ENCODE assay signal across 8 cellular contexts in the genomic region with DNA sequence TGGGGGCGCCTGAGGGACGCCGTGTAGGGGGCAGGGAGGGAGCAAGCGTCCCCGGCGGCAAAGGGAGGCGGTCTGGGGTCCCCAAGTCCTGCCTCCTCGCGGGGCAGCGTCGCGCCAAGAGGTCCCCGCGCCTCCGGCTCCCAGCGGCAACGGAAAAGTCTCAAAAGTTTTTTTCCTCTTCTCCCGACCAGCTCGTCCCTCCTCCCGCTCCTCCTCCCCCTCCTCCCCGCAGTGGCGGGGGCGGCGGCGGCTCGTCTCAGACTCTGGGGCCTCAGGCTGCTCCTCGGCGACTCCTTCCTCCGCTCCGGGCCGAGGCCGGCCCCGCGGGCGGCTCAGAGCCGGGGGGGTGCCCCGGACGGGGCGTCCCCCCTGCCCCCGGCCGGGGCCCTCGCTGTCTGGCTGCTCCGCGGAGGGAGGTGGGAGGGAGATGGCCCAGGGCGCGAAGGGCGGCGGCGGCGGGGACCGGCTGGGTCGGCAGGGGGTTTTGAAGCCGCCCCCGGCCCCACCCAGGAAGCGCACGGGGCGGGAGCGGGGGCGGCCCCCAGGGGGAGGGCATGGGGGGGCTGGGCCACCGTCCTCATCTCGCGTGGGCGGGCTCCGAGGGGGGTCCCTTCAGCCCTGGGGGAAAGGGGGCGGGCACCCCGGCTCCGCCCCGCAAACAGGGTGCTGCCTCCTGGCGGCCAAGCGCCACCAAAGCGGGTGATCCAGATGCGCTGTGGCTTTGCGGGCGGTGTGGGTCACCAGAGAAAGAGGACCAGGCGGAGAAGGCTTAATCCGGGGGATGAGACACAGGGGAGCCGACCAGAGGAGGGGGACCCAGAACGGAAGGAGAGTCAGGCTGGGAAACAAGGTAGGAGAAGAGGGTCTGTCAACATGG. TPM values are rescaled to one million over a fixed set of nuclear protein-coding genes. Genes with fewer than 3 reads are reported as not detected.
A peak's percentile ranks its signal among the peaks of the same experiment; 100 is the strongest.
DNase-seq lines count a peak whose midpoint lies in the region; ATAC-seq, FAIRE-seq and TF ChIP-seq lines count a peak whose summit lies in the region.

Gene TGFB1, minus strand, starts transcription at position 457 of the 877 bp plus-strand sequence. CDS start 878 bp downstream, outside the sequence.

- ATAC-seq in HG02798 (IDR thresholded peaks at IDR 0.05; ENCODE audit: poor library complexity, unreplicated experiment) (peak; percentile 53), HG03460 (IDR thresholded peaks at IDR 0.05; ENCODE audit: unreplicated experiment) (no peak)

- peak; percentile 97 for DNase-seq in GM12891 (ENCODE audit: insufficient read length, low spot score)
- DNase-seq in NCI-H748 treated with DMSO at 0.1 percent for 48 hours (lab: John Stamatoyannopoulos, UW): peak; percentile 49
- peak; percentile 90 to 92 for DNase-seq in activated CD4-positive, alpha-beta T cell treated with anti-CD3 and anti-CD28 coated beads, Interleukin-2, amount 50 U/mL, for 48 hours
- DNase-seq in dorsolateral prefrontal cortex: peak in 8 of 10 donors; percentile 7 to 72 (median 58)
- DNase-seq in lower leg skin (ENCODE audit: low spot score in 2 of 2): peak; percentile 82 to 98
- DNase-seq in stimulated activated CD4-positive, alpha-beta T cell treated with anti-CD3 and anti-CD28 coated beads, Interleukin-4, amount 100 ng/mL, for 24 hours: peak; percentile 90

- H3K4me3 ChIP-seq in dorsolateral prefrontal cortex (peak within 1 kb of the TSS; percentile 33 to 75 (median 61)), lower leg skin (ENCODE audit: low read depth, poor library complexity, severe bottlenecking) (peak within 1 kb of the TSS; percentile 61)

- intact Hi-C loops in dorsolateral prefrontal cortex (cut with DNase I) (no loop called here), lower leg skin (cut with DNase I; ENCODE audit: low total_unique reads) (no loop called here)

- peak within 1 kb of the TSS in 44 of 59 donors; percentile 13 to 86 (median 66) for H3K27ac ChIP-seq in dorsolateral prefrontal cortex

- TF ChIP-seq CTCF in dorsolateral prefrontal cortex (IDR thresholded peaks at IDR 0.05 in 54 of 56, conservative IDR thresholded peaks at IDR 0.05 in 2 of 56; ENCODE audit: low read depth in 1 of 56, partially characterized antibody in 56 of 56) (peak; percentile 41 to 88 (median 72)), lower leg skin (IDR thresholded peaks at IDR 0.05) (peak in 1 of 3 donors; percentile 79)

- WGBS in lower leg skin, 2 donors: 1% methylated on average over 55 to 62 of the region's 78 CpGs

- peak; percentile 94 for FAIRE-seq in GM12891 (lab: Jason Lieb, UNC)

- TF ChIP-seq POLR2A in GM12891 (IDR thresholded peaks at IDR 0.05; ENCODE audit: low read depth, low read length) (peak; percentile 58; the same call in 1 of the 2 replicates), lower leg skin (IDR thresholded peaks at IDR 0.05) (no peak)

- peaks cover 0 to 41% (median 16%) of the 10 kb centered on the region in 45 donors for H3K27me3 ChIP-seq in dorsolateral prefrontal cortex

TF ChIP-seq in GM12891, 5 proteins besides CTCF, POLR2A, EP300 and RAD21:
- TF ChIP-seq TAF1 (IDR thresholded peaks at IDR 0.05; ENCODE audit: low read depth, low read length) (no peak), PAX5 (IDR thresholded peaks at IDR 0.05; ENCODE audit: insufficient read depth, low read length, severe bottlenecking) (no peak), POLR2AphosphoS5 (IDR thresholded peaks at IDR 0.05; ENCODE audit: low read depth, low read length) (no peak)

RNA-seq across cellular contexts. Expression of gene TGFB1, which starts in this region (rescaled TPM):
- 61.9 TPM for polyA plus RNA-seq in GM12891 (2012; ENCODE audit: low read depth, missing spikeins)
- total RNA-seq in dorsolateral prefrontal cortex: 10 to 100 TPM in 104 of 120 experiments, 1 to 10 TPM in 16; 4.3 to 34.6 (median 13.8) TPM
- 10 to 100 TPM; 11.4 to 26.9 (median 22.2) TPM for total RNA-seq in lower leg skin
